In the genomic region with DNA sequence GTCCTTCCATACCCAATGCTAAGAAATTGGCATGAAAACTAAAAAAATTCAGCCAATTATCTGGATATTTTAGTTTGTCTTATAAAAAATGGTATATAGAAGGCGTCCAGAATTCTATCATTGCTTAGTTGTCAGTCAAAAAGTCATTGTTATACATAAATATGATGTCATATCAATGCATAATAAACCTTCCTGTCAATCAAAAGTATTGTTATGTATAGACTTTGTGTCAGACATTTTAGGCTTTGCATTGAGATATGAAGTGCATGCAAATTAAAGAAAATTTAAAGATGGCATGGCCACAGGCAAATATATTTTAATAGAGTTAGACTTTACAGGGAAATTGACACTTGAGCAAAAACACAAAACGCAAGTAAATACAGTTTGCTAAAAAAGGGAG, we compare ENCODE assay signal across 34 cellular contexts.
"Had no signal": no experiment of that assay in that cellular context is flagged by ENCODE, and none has a peak within 500 bp of the region (broad histone marks: within the 10 kb centered on the region; RNA-seq: fewer than 3 reads in every experiment).

No MANE protein-coding gene starts in this region.

- FAIRE-seq: astrocyte, TTC549 had no signal

- H3K27me3 ChIP-seq: adrenal gland, body of pancreas, brain microvascular endothelial cell, breast epithelium had no signal

- H3K4me3 ChIP-seq: adrenal gland, body of pancreas, breast epithelium had no signal

- H3K36me3 ChIP-seq: adrenal gland, brain microvascular endothelial cell, breast epithelium had no signal

- H3K4me1 ChIP-seq: adrenal gland, body of pancreas, breast epithelium had no signal

- H3K9me3 ChIP-seq: body of pancreas, breast epithelium had no signal

- ATAC-seq: activated CD8-positive, alpha-beta T cell treated with anti-CD3 and anti-CD28 coated beads for 36 hours; activated naive CD4-positive, alpha-beta T cell treated with anti-CD3 and anti-CD28 coated beads, Interleukin-2, amount 50 U/mL, for 72 hours; activated T-cell treated with anti-CD3 and anti-CD28 coated beads, Interleukin-2, amount 50 U/mL, for 4 hours; activated T-cell treated with anti-CD3 and anti-CD28 coated beads, Interleukin-2, amount 50 U/mL, for 72 hours; activated T-helper 17 cell treated with anti-CD3 and anti-CD28 coated beads, Interleukin-2, amount 50 U/mL, for 72 hours; body of pancreas had no signal

- H3K27ac ChIP-seq: adrenal gland, body of pancreas, brain microvascular endothelial cell, breast epithelium, VCaP had no signal

- DNase-seq: activated B cell treated with CpG ODN at 0.5 μM for 24 hours; activated CD4-positive, alpha-beta memory T cell treated with anti-CD3 and anti-CD28 coated beads for 36 hours; activated CD4-positive, alpha-beta T cell treated with anti-CD3 and anti-CD28 coated beads for 4 hours; activated CD4-positive, alpha-beta T cell treated with anti-CD3 and anti-CD28 coated beads, Interleukin-2, amount 10 ng/mL, durations not matched to agents 24 days and 14 days; activated CD4-positive, alpha-beta T cell treated with anti-CD3 and anti-CD28 coated beads, Interleukin-2, amount 50 U/mL, for 1 hour; activated CD4-positive, alpha-beta T cell treated with anti-CD3 and anti-CD28 coated beads, Interleukin-2, amount 50 U/mL, for 4 hours; activated CD4-positive, CD25-positive, alpha-beta regulatory T cell treated with anti-CD3 and anti-CD28 coated beads, Interleukin-2, amount 50 U/mL, for 72 hours; activated CD8-positive, alpha-beta memory T cell treated with anti-CD3 and anti-CD28 coated beads, Interleukin-2, amount 50 U/mL, for 4 hours; activated CD8-positive, alpha-beta T cell treated with anti-CD3 and anti-CD28 coated beads for 36 hours; activated effector memory CD4-positive, alpha-beta T cell treated with anti-CD3 and anti-CD28 coated beads, Interleukin-2, amount 50 U/mL, for 16 hours; activated gamma-delta T cell treated with Interleukin-2 at 50 U/mL for 16 hours; activated naive CD4-positive, alpha-beta T cell; activated naive CD4-positive, alpha-beta T cell treated with anti-CD3 and anti-CD28 coated beads for 36 hours; activated naive CD4-positive, alpha-beta T cell treated with anti-CD3 and anti-CD28 coated beads, Interleukin-2, amount 50 U/mL, for 16 hours; activated naive CD8-positive, alpha-beta T cell treated with anti-CD3 and anti-CD28 coated beads for 36 hours; activated T-cell treated with anti-CD3 and anti-CD28 coated beads for 4 hours; activated T-cell treated with anti-CD3 and anti-CD28 coated beads, Interleukin-2, amount 50 U/mL, for 1 hour; activated T-cell treated with anti-CD3 and anti-CD28 coated beads, Interleukin-2, amount 50 U/mL, for 4 hours; activated T-cell treated with anti-CD3 and anti-CD28 coated beads, Interleukin-2, amount 50 U/mL, for 72 hours; adrenal gland; amniotic stem cell; aorta; body of pancreas; brain microvascular endothelial cell; central memory CD4-positive, alpha-beta T cell; T-helper 1 cell; T-helper 2 cell; T-helper 9 cell had no signal
